28 cellular contexts compared by ENCODE assay signal in genomic region chrX:69389221-69389620, GRCh38.
"Had no signal": no experiment of that assay in that cellular context is flagged by ENCODE, and none has a peak within 500 bp of the region (broad histone marks: within the 10 kb centered on the region; RNA-seq: fewer than 3 reads in every experiment).

No MANE protein-coding gene starts in this region.

- H3K9me3 ChIP-seq: adrenal gland, body of pancreas, esophagus muscularis mucosa, gastroesophageal sphincter had no signal

- H3K4me3 Mint-ChIP-seq: activated CD4-positive, alpha-beta T cell treated with anti-CD3 and anti-CD28 coated beads, Interleukin-2, amount 10 ng/mL, durations not matched to agents 7 days and 5 days; activated CD8-positive, alpha-beta T cell treated with anti-CD3 and anti-CD28 coated beads for 36 hours; activated naive CD4-positive, alpha-beta T cell treated with anti-CD3 and anti-CD28 coated beads for 36 hours; activated naive CD4-positive, alpha-beta T cell treated with anti-CD3 and anti-CD28 coated beads, Interleukin-2, amount 50 U/mL, for 24 hours; activated naive CD8-positive, alpha-beta T cell treated with anti-CD3 and anti-CD28 coated beads for 36 hours; activated naive CD8-positive, alpha-beta T cell treated with anti-CD3 and anti-CD28 coated beads, Interleukin-2, amount 50 U/mL, for 24 hours; activated T-helper 1 cell treated with anti-CD3 and anti-CD28 coated beads, Interleukin-12 subunit alpha, Interleukin-12 subunit beta, Interleukin-2, Interleukin-4 antibody, amounts not matched to agents 30 ng/mL and 10 ng/mL and 1 ng/mL, durations not matched to agents 14 hours and 24 hours and 36 hours; effector memory CD8-positive, alpha-beta T cell; T-helper 17 cell; WTC11 had no signal

- H3K4me1 ChIP-seq: adrenal gland, body of pancreas, gastroesophageal sphincter had no signal

- H3K36me3 Mint-ChIP-seq: activated naive CD4-positive, alpha-beta T cell treated with anti-CD3 and anti-CD28 coated beads, Interleukin-2, amount 50 U/mL, for 24 hours; activated naive CD8-positive, alpha-beta T cell treated with anti-CD3 and anti-CD28 coated beads for 36 hours; WTC11 had no signal

- DNase-seq: activated CD4-positive, alpha-beta T cell treated with anti-CD3 and anti-CD28 coated beads for 1 hour; activated CD4-positive, alpha-beta T cell treated with anti-CD3 and anti-CD28 coated beads for 4 hours; activated CD4-positive, alpha-beta T cell treated with anti-CD3 and anti-CD28 coated beads, Interleukin-2, amount 10 ng/mL, durations not matched to agents 7 days and 5 days; activated CD4-positive, alpha-beta T cell treated with anti-CD3 and anti-CD28 coated beads, Interleukin-2, amount 50 U/mL, for 4 hours; activated CD8-positive, alpha-beta memory T cell treated with anti-CD3 and anti-CD28 coated beads for 24 hours; activated CD8-positive, alpha-beta T cell treated with anti-CD3 and anti-CD28 coated beads for 36 hours; activated effector memory CD4-positive, alpha-beta T cell treated with anti-CD3 and anti-CD28 coated beads, Interleukin-2, amount 50 U/mL, for 16 hours; activated naive CD4-positive, alpha-beta T cell treated with anti-CD3 and anti-CD28 coated beads for 36 hours; activated naive CD8-positive, alpha-beta T cell treated with anti-CD3 and anti-CD28 coated beads for 36 hours; activated naive CD8-positive, alpha-beta T cell treated with anti-CD3 and anti-CD28 coated beads, Interleukin-2, amount 50 U/mL, for 24 hours; activated T-cell treated with anti-CD3 and anti-CD28 coated beads, Interleukin-2, amount 50 U/mL, for 48 hours; adrenal gland; body of pancreas; cortex of kidney; dermis blood vessel endothelial cell; effector CD4-positive, alpha-beta T cell; effector memory CD8-positive, alpha-beta T cell; erythroblast; foreskin melanocyte; T-helper 1 cell; T-helper 17 cell had no signal

- H3K27me3 Mint-ChIP-seq: activated naive CD4-positive, alpha-beta T cell treated with anti-CD3 and anti-CD28 coated beads, Interleukin-2, amount 50 U/mL, for 24 hours; activated naive CD8-positive, alpha-beta T cell treated with anti-CD3 and anti-CD28 coated beads for 36 hours had no signal

- H3K27me3 ChIP-seq: body of pancreas, esophagus muscularis mucosa, gastroesophageal sphincter had no signal

- H3K27ac ChIP-seq: adrenal gland, body of pancreas, esophagus muscularis mucosa, gastroesophageal sphincter, VCaP had no signal

- H3K9me3 Mint-ChIP-seq: activated CD4-positive, alpha-beta T cell treated with anti-CD3 and anti-CD28 coated beads, Interleukin-2, amount 10 ng/mL, durations not matched to agents 7 days and 5 days; activated CD8-positive, alpha-beta T cell treated with anti-CD3 and anti-CD28 coated beads for 36 hours; activated naive CD4-positive, alpha-beta T cell treated with anti-CD3 and anti-CD28 coated beads for 36 hours; activated naive CD4-positive, alpha-beta T cell treated with anti-CD3 and anti-CD28 coated beads, Interleukin-2, amount 50 U/mL, for 24 hours; activated naive CD8-positive, alpha-beta T cell treated with anti-CD3 and anti-CD28 coated beads for 36 hours; activated naive CD8-positive, alpha-beta T cell treated with anti-CD3 and anti-CD28 coated beads, Interleukin-2, amount 50 U/mL, for 24 hours; activated T-helper 1 cell treated with anti-CD3 and anti-CD28 coated beads, Interleukin-12 subunit alpha, Interleukin-12 subunit beta, Interleukin-2, Interleukin-4 antibody, amounts not matched to agents 30 ng/mL and 10 ng/mL and 1 ng/mL, durations not matched to agents 14 hours and 24 hours and 36 hours; activated T-helper 2 cell treated with anti-CD3 and anti-CD28 coated beads, Interferon-gamma antibody, Interleukin-2, Interleukin-4, amounts not matched to agents 10 μg/mL and 5 μg/mL and 100 μg/mL, durations not matched to agents 14 hours and 24 hours and 36 hours; effector memory CD8-positive, alpha-beta T cell; WTC11 had no signal

- H3K27ac Mint-ChIP-seq: activated CD4-positive, alpha-beta T cell treated with anti-CD3 and anti-CD28 coated beads, Interleukin-2, amount 10 ng/mL, durations not matched to agents 7 days and 5 days; activated CD8-positive, alpha-beta T cell treated with anti-CD3 and anti-CD28 coated beads for 36 hours; activated naive CD4-positive, alpha-beta T cell treated with anti-CD3 and anti-CD28 coated beads for 36 hours; activated naive CD4-positive, alpha-beta T cell treated with anti-CD3 and anti-CD28 coated beads, Interleukin-2, amount 50 U/mL, for 24 hours; activated naive CD8-positive, alpha-beta T cell treated with anti-CD3 and anti-CD28 coated beads for 36 hours; activated naive CD8-positive, alpha-beta T cell treated with anti-CD3 and anti-CD28 coated beads, Interleukin-2, amount 50 U/mL, for 24 hours; activated T-helper 1 cell treated with anti-CD3 and anti-CD28 coated beads, Interleukin-12 subunit alpha, Interleukin-12 subunit beta, Interleukin-2, Interleukin-4 antibody, amounts not matched to agents 30 ng/mL and 10 ng/mL and 1 ng/mL, durations not matched to agents 14 hours and 24 hours and 36 hours; activated T-helper 2 cell treated with anti-CD3 and anti-CD28 coated beads, Interferon-gamma antibody, Interleukin-2, Interleukin-4, amounts not matched to agents 10 μg/mL and 5 μg/mL and 100 μg/mL, durations not matched to agents 14 hours and 24 hours and 36 hours; effector memory CD8-positive, alpha-beta T cell; T-helper 17 cell; WTC11 had no signal

- H3K4me1 Mint-ChIP-seq: activated CD4-positive, alpha-beta T cell treated with anti-CD3 and anti-CD28 coated beads, Interleukin-2, amount 10 ng/mL, durations not matched to agents 7 days and 5 days; activated naive CD4-positive, alpha-beta T cell treated with anti-CD3 and anti-CD28 coated beads, Interleukin-2, amount 50 U/mL, for 24 hours; activated naive CD8-positive, alpha-beta T cell treated with anti-CD3 and anti-CD28 coated beads for 36 hours; activated naive CD8-positive, alpha-beta T cell treated with anti-CD3 and anti-CD28 coated beads, Interleukin-2, amount 50 U/mL, for 24 hours had no signal

- H3K4me3 ChIP-seq: adrenal gland, body of pancreas, esophagus muscularis mucosa, gastroesophageal sphincter had no signal

- H3K36me3 ChIP-seq: adrenal gland, esophagus muscularis mucosa, gastroesophageal sphincter had no signal

- ATAC-seq: activated CD8-positive, alpha-beta T cell treated with anti-CD3 and anti-CD28 coated beads for 36 hours; activated naive CD8-positive, alpha-beta T cell treated with anti-CD3 and anti-CD28 coated beads, Interleukin-2, amount 50 U/mL, for 24 hours; body of pancreas; effector memory CD8-positive, alpha-beta T cell; gastroesophageal sphincter; T-helper 17 cell; WTC11 had no signal
